ENCODE assay signal across 37 cellular contexts in the genomic region with DNA sequence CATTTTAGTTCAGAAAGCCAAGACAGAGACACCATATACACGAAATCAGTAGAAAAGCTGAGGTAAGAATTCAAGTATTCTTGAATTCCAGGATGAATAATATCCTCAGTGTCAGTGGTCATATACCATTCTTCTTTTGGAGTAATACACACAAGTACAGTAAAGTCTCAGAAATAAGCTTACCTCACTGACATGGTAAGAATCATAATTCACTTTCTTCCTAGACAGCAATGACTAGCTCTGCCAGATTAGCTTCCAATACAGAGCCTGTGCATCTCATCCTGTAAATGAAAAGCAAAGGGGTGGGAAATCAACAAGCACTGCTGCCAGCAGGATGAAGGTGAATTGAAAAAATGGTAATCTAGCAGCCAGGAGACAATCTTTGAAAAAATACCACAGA. TPM values are rescaled to one million over a fixed set of nuclear protein-coding genes. Genes with fewer than 3 reads are reported as not detected.
"Had no signal": no experiment of that assay in that cellular context is flagged by ENCODE, and none has a peak within 500 bp of the region (broad histone marks: within the 10 kb centered on the region; RNA-seq: fewer than 3 reads in every experiment).

No MANE protein-coding gene starts in this region.

- ATAC-seq: activated CD8-positive, alpha-beta T cell treated with anti-CD3 and anti-CD28 coated beads for 36 hours; activated T-cell treated with anti-CD3 and anti-CD28 coated beads, Interleukin-2, amount 50 U/mL, for 4 hours; activated T-cell treated with anti-CD3 and anti-CD28 coated beads, Interleukin-2, amount 50 U/mL, for 72 hours had no signal

- H3K27me3 Mint-ChIP-seq: activated B cell treated with CpG ODN at 0.5 μM for 24 hours; activated CD4-positive, alpha-beta memory T cell treated with anti-CD3 and anti-CD28 coated beads for 36 hours; activated CD4-positive, alpha-beta T cell treated with anti-CD3 and anti-CD28 coated beads, Interleukin-2, amount 10 ng/mL, durations not matched to agents 7 days and 5 days; activated CD8-positive, alpha-beta T cell treated with anti-CD3 and anti-CD28 coated beads for 36 hours; activated naive CD8-positive, alpha-beta T cell treated with anti-CD3 and anti-CD28 coated beads for 36 hours; central memory CD8-positive, alpha-beta T cell had no signal

- H3K4me1 ChIP-seq: adrenal gland had no signal

- H3K4me3 Mint-ChIP-seq: activated B cell treated with CpG ODN at 0.5 μM for 24 hours; activated CD4-positive, alpha-beta memory T cell treated with anti-CD3 and anti-CD28 coated beads for 36 hours; activated CD4-positive, alpha-beta T cell treated with anti-CD3 and anti-CD28 coated beads, Interleukin-2, amount 10 ng/mL, durations not matched to agents 7 days and 5 days; activated CD8-positive, alpha-beta T cell treated with anti-CD3 and anti-CD28 coated beads for 36 hours; activated naive CD4-positive, alpha-beta T cell treated with anti-CD3 and anti-CD28 coated beads for 36 hours; activated naive CD8-positive, alpha-beta T cell treated with anti-CD3 and anti-CD28 coated beads for 36 hours; activated T-cell treated with anti-CD3 and anti-CD28 coated beads, Interleukin-2, amount 50 U/mL, for 4 hours; activated T-cell treated with anti-CD3 and anti-CD28 coated beads, Interleukin-2, amount 50 U/mL, for 72 hours; activated T-helper 1 cell treated with anti-CD3 and anti-CD28 coated beads, Interleukin-12 subunit alpha, Interleukin-12 subunit beta, Interleukin-2, Interleukin-4 antibody, amounts not matched to agents 30 ng/mL and 10 ng/mL and 1 ng/mL, durations not matched to agents 14 hours and 24 hours and 36 hours; brain; central memory CD8-positive, alpha-beta T cell; T-helper 1 cell treated with Interleukin-12 subunit alpha and Interleukin-12 subunit beta and Interleukin-4 antibody, amounts not matched to agents 30 μg/mL and 1 μg/mL, for 36 hours; T-helper 2 cell treated with Interferon-gamma antibody and Interleukin-4, amounts not matched to agents 5 μg/mL and 100 μg/mL, for 36 hours had no signal

- H3K36me3 ChIP-seq: adrenal gland, cardiac muscle cell had no signal

- H3K27ac ChIP-seq: adrenal gland, cardiac muscle cell, VCaP had no signal

- H3K27me3 ChIP-seq: adrenal gland, cardiac muscle cell had no signal

- H3K4me3 ChIP-seq: adrenal gland, cardiac muscle cell had no signal

- FAIRE-seq: bronchial epithelial cell, TTC549 had no signal

- H3K36me3 Mint-ChIP-seq: activated CD4-positive, alpha-beta memory T cell treated with anti-CD3 and anti-CD28 coated beads for 36 hours; brain had no signal

- DNase-seq: activated B cell treated with CpG ODN at 0.5 μM for 24 hours; activated CD4-positive, alpha-beta memory T cell treated with anti-CD3 and anti-CD28 coated beads for 36 hours; activated CD4-positive, alpha-beta T cell treated with anti-CD3 and anti-CD28 coated beads for 48 hours; activated CD4-positive, alpha-beta T cell treated with anti-CD3 and anti-CD28 coated beads, Interleukin-2, amount 10 ng/mL, durations not matched to agents 7 days and 5 days; activated CD4-positive, CD25-positive, alpha-beta regulatory T cell treated with anti-CD3 and anti-CD28 coated beads, Interleukin-2, amount 50 U/mL, for 72 hours; activated CD8-positive, alpha-beta memory T cell treated with anti-CD3 and anti-CD28 coated beads, Interleukin-2, amount 50 U/mL, for 4 hours; activated CD8-positive, alpha-beta T cell treated with anti-CD3 and anti-CD28 coated beads for 36 hours; activated effector memory CD4-positive, alpha-beta T cell treated with Interleukin-2 at 50 U/mL for 16 hours; activated gamma-delta T cell; activated naive CD4-positive, alpha-beta T cell treated with anti-CD3 and anti-CD28 coated beads for 36 hours; activated naive CD4-positive, alpha-beta T cell treated with anti-CD3 and anti-CD28 coated beads, Interleukin-2, amount 50 U/mL, for 16 hours; activated naive CD8-positive, alpha-beta T cell treated with anti-CD3 and anti-CD28 coated beads for 36 hours; activated T-cell treated with anti-CD3 and anti-CD28 coated beads for 4 hours; activated T-cell treated with anti-CD3 and anti-CD28 coated beads, Interleukin-2, amount 50 U/mL, for 1 hour; activated T-cell treated with anti-CD3 and anti-CD28 coated beads, Interleukin-2, amount 50 U/mL, for 4 hours; activated T-cell treated with anti-CD3 and anti-CD28 coated beads, Interleukin-2, amount 50 U/mL, for 72 hours; adrenal gland; amniotic stem cell; aorta; caudate nucleus; cerebellar nuclear complex; T-helper 1 cell; T-helper 2 cell; T-helper 9 cell had no signal

- H3K27ac Mint-ChIP-seq: activated B cell treated with CpG ODN at 0.5 μM for 24 hours; activated CD4-positive, alpha-beta memory T cell treated with anti-CD3 and anti-CD28 coated beads for 36 hours; activated CD4-positive, alpha-beta T cell treated with anti-CD3 and anti-CD28 coated beads, Interleukin-2, amount 10 ng/mL, durations not matched to agents 7 days and 5 days; activated CD8-positive, alpha-beta T cell treated with anti-CD3 and anti-CD28 coated beads for 36 hours; activated naive CD4-positive, alpha-beta T cell treated with anti-CD3 and anti-CD28 coated beads for 36 hours; activated naive CD4-positive, alpha-beta T cell treated with anti-CD3 and anti-CD28 coated beads, Interleukin-2, amount 50 U/mL, for 72 hours; activated naive CD8-positive, alpha-beta T cell treated with anti-CD3 and anti-CD28 coated beads for 36 hours; activated T-cell treated with anti-CD3 and anti-CD28 coated beads, Interleukin-2, amount 50 U/mL, for 72 hours; activated T-helper 1 cell treated with anti-CD3 and anti-CD28 coated beads, Interleukin-12 subunit alpha, Interleukin-12 subunit beta, Interleukin-2, Interleukin-4 antibody, amounts not matched to agents 30 ng/mL and 10 ng/mL and 1 ng/mL, durations not matched to agents 14 hours and 24 hours and 36 hours; activated T-helper 2 cell treated with anti-CD3 and anti-CD28 coated beads, Interferon-gamma antibody, Interleukin-2, Interleukin-4, amounts not matched to agents 10 μg/mL and 5 μg/mL and 100 μg/mL, durations not matched to agents 14 hours and 24 hours and 36 hours; brain; T-helper 1 cell treated with Interleukin-12 subunit alpha and Interleukin-12 subunit beta and Interleukin-4 antibody, amounts not matched to agents 30 μg/mL and 1 μg/mL, for 36 hours; T-helper 2 cell treated with Interferon-gamma antibody and Interleukin-4, amounts not matched to agents 5 μg/mL and 100 μg/mL, for 36 hours had no signal

- H3K9me3 ChIP-seq: adrenal gland had no signal

- H3K4me1 Mint-ChIP-seq: brain had no signal

RNA-seq across cellular contexts. Expression of a gene that starts 31.2 kb away (rescaled TPM):
- total RNA-seq: activated B cell treated with CpG ODN at 0.5 μM for 24 hours; activated CD4-positive, alpha-beta memory T cell treated with anti-CD3 and anti-CD28 coated beads for 36 hours; activated CD4-positive, alpha-beta T cell treated with anti-CD3 and anti-CD28 coated beads, Interleukin-2, amount 10 ng/mL, durations not matched to agents 7 days and 5 days; activated CD8-positive, alpha-beta memory T cell treated with anti-CD3 and anti-CD28 coated beads for 36 hours; activated naive CD4-positive, alpha-beta T cell treated with anti-CD3 and anti-CD28 coated beads for 36 hours; activated naive CD8-positive, alpha-beta T cell treated with anti-CD3 and anti-CD28 coated beads for 36 hours; activated T-helper 1 cell treated with anti-CD3 and anti-CD28 coated beads, Interleukin-12 subunit alpha, Interleukin-12 subunit beta, Interleukin-2, Interleukin-4 antibody, amounts not matched to agents 30 ng/mL and 10 ng/mL and 1 ng/mL, durations not matched to agents 14 hours and 24 hours and 36 hours; activated T-helper 2 cell treated with anti-CD3 and anti-CD28 coated beads, Interferon-gamma antibody, Interleukin-2, Interleukin-4, amounts not matched to agents 10 μg/mL and 5 μg/mL and 100 μg/mL, durations not matched to agents 14 hours and 24 hours and 36 hours; bronchial epithelial cell; cardiac muscle cell; chondrocyte had no signal
- polyA plus RNA-seq: cardiac muscle cell had no signal
